Comparison of ENCODE assay signal across 7 cellular contexts in the genomic region with DNA sequence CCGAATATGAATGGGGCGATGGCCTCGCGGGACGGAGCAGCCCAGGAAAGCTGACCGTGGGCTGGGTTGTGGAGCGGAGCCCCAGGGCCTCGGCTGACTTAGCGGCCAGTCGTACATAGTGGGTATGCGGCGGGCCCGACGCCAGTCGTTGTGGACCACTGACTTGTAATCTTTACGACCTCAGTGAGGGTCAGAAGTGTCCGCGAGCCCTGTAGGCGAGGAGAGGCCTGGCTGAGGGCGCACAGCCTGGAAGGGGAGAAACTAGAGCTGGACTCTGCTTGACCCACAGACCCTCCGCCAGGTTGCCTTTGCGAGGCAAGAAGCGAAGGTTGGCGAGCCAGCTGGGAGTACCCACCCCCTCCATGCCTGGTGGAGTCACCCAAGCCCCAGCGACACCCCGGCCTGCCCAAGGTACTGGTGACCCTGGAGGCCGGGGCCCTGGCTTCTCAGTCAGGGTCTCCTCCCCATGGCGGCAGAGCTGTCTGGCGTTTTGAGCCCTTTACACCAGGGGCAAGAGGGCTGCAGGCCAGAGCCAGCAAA. TPM values are rescaled to one million over a fixed set of nuclear protein-coding genes. Genes with fewer than 3 reads are reported as not detected.
DNase-seq lines count a peak whose midpoint lies in the region; ATAC-seq and TF ChIP-seq lines count a peak whose summit lies in the region.

No MANE protein-coding gene starts in this region.

- no peaks in the 10 kb centered on the region for H3K9me3 Mint-ChIP-seq in activated CD4-positive, alpha-beta memory T cell treated with anti-CD3 and anti-CD28 coated beads, Interleukin-2, amount 10 ng/mL, durations not matched to agents 7 days and 5 days

- H3K27me3 Mint-ChIP-seq in activated CD4-positive, alpha-beta memory T cell treated with anti-CD3 and anti-CD28 coated beads, Interleukin-2, amount 10 ng/mL, durations not matched to agents 7 days and 5 days = peaks cover 14% of the 10 kb centered on the region

- H3K27ac Mint-ChIP-seq in activated CD4-positive, alpha-beta memory T cell treated with anti-CD3 and anti-CD28 coated beads, Interleukin-2, amount 10 ng/mL, durations not matched to agents 7 days and 5 days = peak overlapping the region; percentile 85

- peak; percentile 23 for DNase-seq in activated CD4-positive, alpha-beta memory T cell treated with anti-CD3 and anti-CD28 coated beads, Interleukin-2, amount 10 ng/mL, durations not matched to agents 7 days and 5 days
- DNase-seq in left ventricle myocardium inferior = no peak
- DNase-seq in activated gamma-delta T cell treated with Interleukin-2 at 50 U/mL for 16 hours = no peak

- TF ChIP-seq CTCF in left ventricle myocardium inferior (IDR thresholded peaks at IDR 0.05; ENCODE audit: borderline replicate concordance) = no peak

- H3K27ac ChIP-seq in left ventricle myocardium inferior (replicated peaks) (peak overlapping the region; percentile 97), skin epidermis (peak overlapping the region; percentile 80 to 98 (median 93))

- ATAC-seq in HG02571 (IDR thresholded peaks at IDR 0.05; ENCODE audit: unreplicated experiment) (peak; percentile 1), HG03571 (IDR thresholded peaks at IDR 0.05; ENCODE audit: unreplicated experiment) (no peak), GM18505 (IDR thresholded peaks at IDR 0.05; ENCODE audit: unreplicated experiment) (no peak)

- peaks cover 26% of the 10 kb centered on the region for H3K4me1 Mint-ChIP-seq in activated CD4-positive, alpha-beta memory T cell treated with anti-CD3 and anti-CD28 coated beads, Interleukin-2, amount 10 ng/mL, durations not matched to agents 7 days and 5 days

- no peaks in the 10 kb centered on the region for H3K36me3 Mint-ChIP-seq in activated CD4-positive, alpha-beta memory T cell treated with anti-CD3 and anti-CD28 coated beads, Interleukin-2, amount 10 ng/mL, durations not matched to agents 7 days and 5 days (ENCODE audit: low read depth)

- TF ChIP-seq POLR2A in GM18505 (IDR thresholded peaks at IDR 0.05; ENCODE audit: borderline replicate concordance, extremely low read depth, insufficient read depth, insufficient read length) = no peak

- H3K36me3 ChIP-seq in left ventricle myocardium inferior = no peaks in the 10 kb centered on the region

- POLR2A ChIA-PET in activated CD4-positive, alpha-beta memory T cell treated with anti-CD3 and anti-CD28 coated beads, Interleukin-2, amount 10 ng/mL, durations not matched to agents 7 days and 5 days (lab: Charles Lee) = interaction anchor here (0.7 to 3.5 kb wide), 18 partner anchors 9 to 414 kb away, joined by 3 to 28 read pairs (median 5); a partner anchor contains a TSS

- CTCF ChIA-PET in activated CD4-positive, alpha-beta memory T cell treated with anti-CD3 and anti-CD28 coated beads, Interleukin-2, amount 10 ng/mL, durations not matched to agents 7 days and 5 days (lab: Charles Lee) = interaction anchor here (0.9 to 2.0 kb wide), 12 partner anchors 8 to 1443 kb away, joined by 3 to 24 read pairs (median 4); no protein-coding TSS in a partner anchor

- no peaks in the 10 kb centered on the region for H3K9me3 ChIP-seq in left ventricle myocardium inferior (replicated peaks)

- peaks cover 26% of the 10 kb centered on the region for H3K4me1 ChIP-seq in left ventricle myocardium inferior

- peak overlapping the region; percentile 87 for H3K4me3 ChIP-seq in left ventricle myocardium inferior
- H3K4me3 ChIP-seq in skin epidermis = peak overlapping the region; percentile 49 to 86 (median 70)

- intact Hi-C loops in left ventricle myocardium inferior (cut with micrococcal nuclease) = no loop called here

- peak overlapping the region; percentile 89 for H3K4me3 Mint-ChIP-seq in activated CD4-positive, alpha-beta memory T cell treated with anti-CD3 and anti-CD28 coated beads, Interleukin-2, amount 10 ng/mL, durations not matched to agents 7 days and 5 days

- H3K27me3 ChIP-seq in left ventricle myocardium inferior (ENCODE audit: low read depth) = no peaks in the 10 kb centered on the region

RNA-seq across cellular contexts. Expression of a gene that starts 15.6 kb away (rescaled TPM):
- total RNA-seq in activated CD4-positive, alpha-beta memory T cell treated with anti-CD3 and anti-CD28 coated beads, Interleukin-2, amount 10 ng/mL, durations not matched to agents 7 days and 5 days = 100 to 1,000 TPM; 223 to 241 TPM
- total RNA-seq in left ventricle myocardium inferior = 402 TPM
